Comparison of ENCODE assay signal across 22 cellular contexts in the genomic region with DNA sequence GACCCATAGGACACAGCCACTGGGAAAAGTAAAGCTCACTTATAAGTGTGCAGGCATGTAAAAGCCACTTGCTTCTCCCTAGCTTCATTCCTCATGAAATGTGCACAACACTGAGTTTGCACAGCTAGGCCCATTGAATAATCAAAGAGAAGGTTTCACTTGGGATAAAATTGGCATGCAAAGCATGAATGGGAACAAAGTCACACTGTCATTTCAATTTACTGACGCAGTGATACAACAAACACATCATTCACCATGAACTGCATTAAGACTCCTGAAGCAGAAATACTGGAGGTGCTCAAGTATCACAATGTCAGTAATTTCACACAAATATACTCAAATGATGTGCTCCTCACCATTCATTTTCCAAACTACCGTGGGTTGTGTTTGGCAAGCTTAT.
"Had no signal": no experiment of that assay in that cellular context is flagged by ENCODE, and none has a peak within 500 bp of the region (broad histone marks: within the 10 kb centered on the region; RNA-seq: fewer than 3 reads in every experiment).

No MANE protein-coding gene starts in this region.

- H3K9me3 ChIP-seq: esophagus muscularis mucosa, prostate gland, suprapubic skin, transverse colon, upper lobe of right lung, uterus had no signal

- H3K27me3 ChIP-seq: esophagus muscularis mucosa, neural progenitor cell, suprapubic skin, transverse colon, upper lobe of right lung, uterus had no signal

- H3K36me3 ChIP-seq: esophagus muscularis mucosa, neural progenitor cell, prostate gland, suprapubic skin, transverse colon, upper lobe of right lung, uterus had no signal

- H3K79me2 ChIP-seq: parathyroid adenoma had no signal

- H2AFZ ChIP-seq: neural progenitor cell, parathyroid adenoma had no signal

- DNase-seq: dermis blood vessel endothelial cell; effector memory CD4-positive, alpha-beta T cell; mesenchymal stem cell; naive thymus-derived CD4-positive, alpha-beta T cell; right cardiac atrium; stimulated activated CD4-positive, alpha-beta T cell treated with anti-CD3 and anti-CD28 coated beads, Interleukin-12 subunit alpha, Interleukin-12 subunit beta, amount 100 ng/mL, for 4 hours; stimulated activated CD4-positive, alpha-beta T cell treated with anti-CD3 and anti-CD28 coated beads, Interleukin-1b, Interleukin-23, amount 100 ng/mL, for 48 hours; stimulated activated CD4-positive, alpha-beta T cell treated with anti-CD3 and anti-CD28 coated beads, Interleukin-4, amount 100 ng/mL, for 1 hour; stimulated activated naive CD4-positive, alpha-beta T cell treated with Interleukin-2 at 50 U/mL for 16 hours; transverse colon; upper lobe of right lung; uterus had no signal

- H3K4me2 ChIP-seq: neural progenitor cell had no signal

- ATAC-seq: left lobe of liver; naive thymus-derived CD4-positive, alpha-beta T cell; right cardiac atrium; stimulated activated effector memory CD8-positive, alpha-beta T cell treated with anti-CD3 and anti-CD28 coated beads, Interleukin-12 subunit alpha, Interleukin-12 subunit beta, amount 100 ng/mL, for 72 hours; upper lobe of right lung had no signal

- H3K4me3 ChIP-seq: coronary artery, esophagus muscularis mucosa, lung, neural progenitor cell, prostate gland, skin epidermis, suprapubic skin, transverse colon, upper lobe of right lung, uterus had no signal

- H3K9ac ChIP-seq: neural progenitor cell, parathyroid adenoma had no signal

- H3K4me1 ChIP-seq: esophagus muscularis mucosa, parathyroid adenoma, prostate gland, suprapubic skin, transverse colon, upper lobe of right lung, uterus had no signal

- H3K27ac ChIP-seq: coronary artery, esophagus muscularis mucosa, neural progenitor cell, parathyroid adenoma, prostate gland, skin epidermis, suprapubic skin, transverse colon, upper lobe of right lung, uterus had no signal
